1 cellular context compared by ENCODE assay signal in the genomic region with DNA sequence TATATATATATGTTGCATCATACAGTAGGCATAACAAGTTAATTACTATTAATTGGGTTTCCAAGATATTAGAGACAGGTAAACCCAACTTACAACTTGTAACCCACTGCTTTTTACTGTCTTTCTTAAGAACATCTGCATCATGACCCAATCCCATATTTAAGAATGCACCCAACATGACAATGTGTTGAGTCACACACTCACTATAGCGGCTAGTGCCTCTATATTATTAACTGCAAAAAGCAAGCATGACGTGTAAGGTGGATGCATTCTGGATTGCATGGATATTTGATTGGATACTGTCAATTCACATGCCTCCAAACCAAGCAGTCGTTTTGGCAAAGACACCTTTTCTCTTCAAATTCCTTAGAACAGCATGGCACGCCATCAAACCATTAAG.
TF ChIP-seq lines count a peak whose summit lies in the region.

No MANE protein-coding gene starts in this region.

TF ChIP-seq in IMR-90, 13 proteins besides CTCF, POLR2A, EP300 and RAD21 (continued from another document):
- TF ChIP-seq, protein P1, sequence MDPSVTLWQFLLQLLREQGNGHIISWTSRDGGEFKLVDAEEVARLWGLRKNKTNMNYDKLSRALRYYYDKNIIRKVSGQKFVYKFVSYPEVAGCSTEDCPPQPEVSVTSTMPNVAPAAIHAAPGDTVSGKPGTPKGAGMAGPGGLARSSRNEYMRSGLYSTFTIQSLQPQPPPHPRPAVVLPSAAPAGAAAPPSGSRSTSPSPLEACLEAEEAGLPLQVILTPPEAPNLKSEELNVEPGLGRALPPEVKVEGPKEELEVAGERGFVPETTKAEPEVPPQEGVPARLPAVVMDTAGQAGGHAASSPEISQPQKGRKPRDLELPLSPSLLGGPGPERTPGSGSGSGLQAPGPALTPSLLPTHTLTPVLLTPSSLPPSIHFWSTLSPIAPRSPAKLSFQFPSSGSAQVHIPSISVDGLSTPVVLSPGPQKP (IDR thresholded peaks at IDR 0.05; ENCODE audit: borderline replicate concordance, low read depth, low read length), result no peak
- TF ChIP-seq MAZ (IDR thresholded peaks at IDR 0.05; ENCODE audit: borderline replicate concordance, low read depth, low read length) (no peak), CHD1 (IDR thresholded peaks at IDR 0.05; ENCODE audit: low read depth, low read length) (no peak), FOS (IDR thresholded peaks at IDR 0.05; ENCODE audit: low read depth, low read length) (no peak), NFE2L2 (IDR thresholded peaks at IDR 0.05; ENCODE audit: low read depth, low read length) (no peak), MAFK (IDR thresholded peaks at IDR 0.05; ENCODE audit: low read depth, low read length) (no peak), RCOR1 (IDR thresholded peaks at IDR 0.05; ENCODE audit: insufficient replicate concordance, low read length) (no peak)
